8 cellular contexts compared by ENCODE assay signal in the genomic region with DNA sequence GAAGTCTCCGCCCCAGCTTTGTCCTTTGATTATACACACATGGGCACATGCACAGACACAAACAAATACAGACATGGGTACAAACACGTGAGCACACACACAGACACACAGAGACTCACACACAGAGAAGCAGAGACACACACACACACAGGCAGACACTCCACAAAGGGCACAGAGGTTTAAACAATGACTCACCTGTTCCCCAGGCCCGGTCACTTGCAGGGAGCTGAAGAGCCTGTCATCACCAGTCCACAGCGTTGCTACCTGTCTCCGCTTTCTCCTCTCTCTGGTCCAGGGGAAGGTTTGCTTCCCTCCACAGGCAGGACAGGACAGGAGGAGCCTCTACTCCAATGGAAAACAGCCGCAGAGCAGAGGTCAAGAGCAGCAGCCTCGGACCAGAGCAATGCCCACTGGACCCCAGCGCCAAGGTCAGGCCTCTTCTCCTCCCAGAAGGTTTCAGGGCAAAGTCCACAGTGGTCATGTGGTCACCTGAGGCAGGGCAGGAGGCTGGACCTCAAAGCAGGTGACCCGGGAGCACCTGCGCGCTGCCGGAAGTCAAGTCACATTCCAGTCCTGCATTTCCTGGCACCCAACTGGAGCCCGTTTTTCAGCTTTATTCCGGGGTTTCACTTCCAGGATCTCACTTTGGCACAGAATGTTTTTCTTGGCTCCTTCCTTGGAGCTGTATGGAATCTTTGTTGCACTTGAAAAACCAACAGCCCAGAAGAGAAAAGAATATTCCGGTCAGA. TPM values are rescaled to one million over a fixed set of nuclear protein-coding genes. Genes with fewer than 3 reads are reported as not detected.
DNase-seq lines count a peak whose midpoint lies in the region; ATAC-seq and TF ChIP-seq lines count a peak whose summit lies in the region.

A gene with protein sequence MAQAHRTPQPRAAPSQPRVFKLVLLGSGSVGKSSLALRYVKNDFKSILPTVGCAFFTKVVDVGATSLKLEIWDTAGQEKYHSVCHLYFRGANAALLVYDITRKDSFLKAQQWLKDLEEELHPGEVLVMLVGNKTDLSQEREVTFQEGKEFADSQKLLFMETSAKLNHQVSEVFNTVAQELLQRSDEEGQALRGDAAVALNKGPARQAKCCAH (minus strand): TSS at position 463 of the 749 bp plus-strand sequence. CDS start 4,580 bp downstream, outside the sequence.

- no peak within 1 kb of the TSS for H2AFZ ChIP-seq in OCI-LY7 (ENCODE audit: low read length)

- H3K4me3 ChIP-seq in OCI-LY7 (ENCODE audit: low read depth, low read length, poor library complexity, severe bottlenecking) (no peak within 1 kb of the TSS), prostate gland (peak within 1 kb of the TSS in 1 of 2 donors; percentile 9)

- 37% methylated on average over 15 of the region's 15 CpGs for WGBS in prostate gland

- POLR2A ChIA-PET in OCI-LY7 (lab: Charles Lee): no interaction called here

- no peaks in the 10 kb centered on the region for H4K20me1 ChIP-seq in OCI-LY7 (ENCODE audit: insufficient read depth, low read length)

- H3K4me1 ChIP-seq in OCI-LY7 (ENCODE audit: insufficient read depth, low read length, poor library complexity, severe bottlenecking) (peaks cover 7% of the 10 kb centered on the region), foreskin keratinocyte (no peaks in the 10 kb centered on the region), prostate gland (replicated peaks) (no peaks in the 10 kb centered on the region)

- no peaks in the 10 kb centered on the region for H3K79me2 ChIP-seq in OCI-LY7 (ENCODE audit: insufficient read depth, low read depth, low read length)

- peak within 1 kb of the TSS; percentile 8; the same call in 1 of the 2 replicates for H3K4me2 ChIP-seq in OCI-LY7 (ENCODE audit: low read length)

- H3K36me3 ChIP-seq in OCI-LY7 (ENCODE audit: insufficient read depth, low read length): no peaks in the 10 kb centered on the region
- H3K36me3 ChIP-seq in prostate gland: no peaks in the 10 kb centered on the region

- H3K9me3 ChIP-seq in OCI-LY7 (ENCODE audit: low read length): no peaks in the 10 kb centered on the region
- no peaks in the 10 kb centered on the region for H3K9me3 ChIP-seq in prostate gland

- DNase-seq in ELF-1 (ENCODE audit: low read depth, low spot score): peak; percentile 69
- no peak for DNase-seq in OCI-LY7 (ENCODE audit: low spot score)
- DNase-seq in foreskin keratinocyte: peak; percentile 39 to 47
- DNase-seq in prostate gland (ENCODE audit: low spot score): peak; percentile 63
- DNase-seq in GM13976 (ENCODE audit: low spot score): no peak
- no peak for DNase-seq in T1000 (lab: John Stamatoyannopoulos, UW)
- DNase-seq in Ammon's horn (ENCODE audit: low spot score): no peak

- no peaks in the 10 kb centered on the region for H3K9me2 ChIP-seq in OCI-LY7 (ENCODE audit: insufficient read depth, low read length)

- CTCF ChIA-PET in OCI-LY7 (lab: Charles Lee; ENCODE audit: unreplicated experiment): no interaction called here

- H3K27me3 ChIP-seq in foreskin keratinocyte (no peaks in the 10 kb centered on the region), prostate gland (replicated peaks; ENCODE audit: insufficient read depth) (no peaks in the 10 kb centered on the region)

- H3K27ac ChIP-seq in OCI-LY7 (ENCODE audit: low read depth, low read length, poor library complexity, severe bottlenecking) (no peak within 1 kb of the TSS), foreskin keratinocyte (no peak within 1 kb of the TSS), prostate gland (peak within 1 kb of the TSS; percentile 63 to 81)

- ATAC-seq in foreskin keratinocyte: peak; percentile 73
- ATAC-seq in HG03159 (IDR thresholded peaks at IDR 0.05; ENCODE audit: unreplicated experiment): no peak

- no peak for TF ChIP-seq POLR2A in prostate gland (IDR thresholded peaks at IDR 0.05)

- no TSS peak for BruUV-seq in OCI-LY7 (replicated peaks; lab: Mats Ljungman, UMichigan)

- in situ Hi-C loops in GM13976 (cut with MboI; ENCODE audit: low sequenced_read_pairs, unreplicated experiment): no loop called here

- intact Hi-C loops in OCI-LY7 (cut with micrococcal nuclease; ENCODE audit: unreplicated experiment) (no loop called here), prostate gland (cut with DNase I) (no loop called here)

- TF ChIP-seq CTCF in OCI-LY7 (conservative IDR thresholded peaks at IDR 0.05; ENCODE audit: low read length) (no peak), foreskin keratinocyte (conservative IDR thresholded peaks at IDR 0.05) (no peak), prostate gland (IDR thresholded peaks at IDR 0.05) (no peak), GM13976 (IDR thresholded peaks at IDR 0.05; ENCODE audit: borderline replicate concordance, control extremely low read depth, extremely low read depth, insufficient read depth, missing control alignments) (no peak)

RNA-seq across cellular contexts. Expression of the gene that starts here (rescaled TPM):
- total RNA-seq in OCI-LY7 (2014; rRNA removed; shearing (Covaris generic)): not detected in 2 replicates
- total RNA-seq in OCI-LY7 (2022): not detected in 2 replicates
- total RNA-seq in foreskin keratinocyte: 0.75 and 1.8 TPM in 2 replicates
- polyA plus RNA-seq in foreskin keratinocyte: 1.2 and 2.1 TPM in 2 replicates
- total RNA-seq in prostate gland: 10 to 100 TPM; 12.6 to 13.6 TPM

Comparison
In these comparisons a context has a peak if more than half of its experiments do, and no peak if none do; other contexts are left out.
1. DNase-seq: peak in ELF-1 (single experiment), foreskin keratinocyte (2 of 2) and prostate gland (single experiment); none in OCI-LY7 (single experiment), GM13976 (single experiment), T1000 (single experiment) and Ammon's horn (single experiment).
2. H3K27ac ChIP-seq: peak in prostate gland (2 of 2); none in OCI-LY7 (single experiment) and foreskin keratinocyte (single experiment).